ENCODE assay signal across 1 cellular context in genomic region chr7:20302300-20302699, GRCh38. TPM values are rescaled to one million over a fixed set of nuclear protein-coding genes. Genes with fewer than 3 reads are reported as not detected.
"Had no signal": no experiment of that assay in that cellular context is flagged by ENCODE, and none has a peak within 500 bp of the region (broad histone marks: within the 10 kb centered on the region; RNA-seq: fewer than 3 reads in every experiment).

No MANE protein-coding gene starts in this region.

RNA-seq across cellular contexts. Expression of gene ITGB8, which starts 28.4 kb away (rescaled TPM):
- polyA plus RNA-seq: naive thymus-derived CD4-positive, alpha-beta T cell had no signal
